In the genomic region with DNA sequence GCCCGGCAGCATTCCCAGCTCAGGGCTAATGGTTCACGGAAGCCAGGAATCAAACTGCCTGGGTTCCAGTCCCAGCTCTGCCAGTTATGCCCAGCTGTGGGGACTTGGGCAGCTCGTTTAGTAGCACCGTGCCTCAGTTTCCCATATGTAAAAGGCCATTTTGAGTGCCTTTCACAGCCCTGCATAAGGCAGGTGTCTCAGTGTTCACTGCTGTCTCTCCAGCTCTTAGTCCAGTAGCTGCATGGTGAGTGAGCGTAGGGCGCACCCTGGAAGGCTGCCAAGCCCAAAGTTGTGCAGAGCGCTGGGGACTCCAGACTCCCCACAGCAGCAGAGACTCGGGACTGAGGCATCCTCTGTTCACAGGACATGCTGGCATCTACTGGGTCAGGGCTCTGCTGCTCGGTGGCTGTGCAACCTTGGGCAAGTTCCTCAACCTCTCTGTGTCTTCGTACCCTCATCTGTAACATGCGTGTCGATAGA, we compare ENCODE assay signal across 1 cellular context.
TF ChIP-seq lines count a peak whose summit lies in the region.

No MANE protein-coding gene starts in this region.

TF ChIP-seq in IMR-90, 13 proteins besides CTCF, POLR2A, EP300 and RAD21 (continued from another document):
- TF ChIP-seq, protein P1, sequence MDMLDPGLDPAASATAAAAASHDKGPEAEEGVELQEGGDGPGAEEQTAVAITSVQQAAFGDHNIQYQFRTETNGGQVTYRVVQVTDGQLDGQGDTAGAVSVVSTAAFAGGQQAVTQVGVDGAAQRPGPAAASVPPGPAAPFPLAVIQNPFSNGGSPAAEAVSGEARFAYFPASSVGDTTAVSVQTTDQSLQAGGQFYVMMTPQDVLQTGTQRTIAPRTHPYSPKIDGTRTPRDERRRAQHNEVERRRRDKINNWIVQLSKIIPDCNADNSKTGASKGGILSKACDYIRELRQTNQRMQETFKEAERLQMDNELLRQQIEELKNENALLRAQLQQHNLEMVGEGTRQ (IDR thresholded peaks at IDR 0.05; ENCODE audit: low read depth, low read length): no peak
- TF ChIP-seq CHD1 (IDR thresholded peaks at IDR 0.05; ENCODE audit: low read depth, low read length) (no peak), BHLHE40 (IDR thresholded peaks at IDR 0.05; ENCODE audit: low read depth, low read length) (no peak), MAFK (IDR thresholded peaks at IDR 0.05; ENCODE audit: low read depth, low read length) (no peak)
